10 cellular contexts compared by ENCODE assay signal in genomic region chr4:17512973-17513665, GRCh38. TPM values are rescaled to one million over a fixed set of nuclear protein-coding genes. Genes with fewer than 3 reads are reported as not detected.
A peak's percentile ranks its signal among the peaks of the same experiment; 100 is the strongest.
DNase-seq lines count a peak whose midpoint lies in the region; TF ChIP-seq lines count a peak whose summit lies in the region.
"Had no signal": no experiment of that assay in that cellular context is flagged by ENCODE, and none has a peak within 500 bp of the region (broad histone marks: within the 10 kb centered on the region; RNA-seq: fewer than 3 reads in every experiment).

No MANE protein-coding gene starts in this region.

- H3K36me3 ChIP-seq in endocrine pancreas (ENCODE audit: control insufficient read depth, insufficient read depth, low read length) (no peaks in the 10 kb centered on the region), testis (ENCODE audit: low read depth, missing control alignments) (no peaks in the 10 kb centered on the region)

- peaks cover 13% of the 10 kb centered on the region for H3K27me3 Mint-ChIP-seq in T-helper 2 cell treated with Interferon-gamma antibody and Interleukin-4, amounts not matched to agents 5 μg/mL and 100 μg/mL, for 36 hours (ENCODE audit: low read depth)

- no peak overlapping the region for H3K27ac ChIP-seq in RWPE1
- no peak overlapping the region for H3K27ac ChIP-seq in testis

- POLR2A ChIA-PET in RWPE1 (lab: Yijun Ruan, JAX; ENCODE audit: low non-redundant PET), result no interaction called here

- peak overlapping the region; percentile 27 for H3K4me3 ChIP-seq in endocrine pancreas (ENCODE audit: control insufficient read depth, insufficient read depth, low read length)
- no peak overlapping the region for H3K4me3 ChIP-seq in testis

- H3K9ac ChIP-seq in endocrine pancreas (ENCODE audit: control insufficient read depth, insufficient read depth, low read length), result peak overlapping the region; percentile 83

- no peaks in the 10 kb centered on the region for H3K9me3 Mint-ChIP-seq in T-helper 2 cell treated with Interferon-gamma antibody and Interleukin-4, amounts not matched to agents 5 μg/mL and 100 μg/mL, for 36 hours

- H3K9me3 ChIP-seq in endocrine pancreas (ENCODE audit: control insufficient read depth, low read length) (no peaks in the 10 kb centered on the region), testis (no peaks in the 10 kb centered on the region)

- DNase-seq in T-helper 2 cell treated with Interferon-gamma antibody and Interleukin-4, amounts not matched to agents 5 μg/mL and 100 μg/mL, for 36 hours (ENCODE audit: low spot score), result no peak
- DNase-seq in T-helper 2 cell (no peak), RWPE1 (ENCODE audit: low spot score) (peak; percentile 36), pons (ENCODE audit: low spot score) (peak; percentile 56), glomerular visceral epithelial cell (ENCODE audit: extremely low spot score) (no peak), testis (no peak), HuH-7.5 (ENCODE audit: low spot score) (no peak)
- DNase-seq: NCI-H1048 had no signal

- 81 to 82% methylated on average over 5 of the region's 5 CpGs for WGBS in testis, 2 donors

- H3K27ac Mint-ChIP-seq in T-helper 2 cell treated with Interferon-gamma antibody and Interleukin-4, amounts not matched to agents 5 μg/mL and 100 μg/mL, for 36 hours, result no peak overlapping the region

- peak overlapping the region; percentile 69 for H3K4me3 Mint-ChIP-seq in T-helper 2 cell treated with Interferon-gamma antibody and Interleukin-4, amounts not matched to agents 5 μg/mL and 100 μg/mL, for 36 hours

- H3K4me1 Mint-ChIP-seq in T-helper 2 cell treated with Interferon-gamma antibody and Interleukin-4, amounts not matched to agents 5 μg/mL and 100 μg/mL, for 36 hours (ENCODE audit: low read depth), result peaks cover 20% of the 10 kb centered on the region

- peaks cover 8% of the 10 kb centered on the region for H3K36me3 Mint-ChIP-seq in T-helper 2 cell treated with Interferon-gamma antibody and Interleukin-4, amounts not matched to agents 5 μg/mL and 100 μg/mL, for 36 hours (ENCODE audit: low read depth)

- H3K4me1 ChIP-seq in endocrine pancreas (ENCODE audit: control insufficient read depth, insufficient read depth, low read length), result peaks cover 14% of the 10 kb centered on the region
- H3K4me1 ChIP-seq in testis, result peaks cover 9% of the 10 kb centered on the region

- intact Hi-C loops in testis (cut with DNase I; ENCODE audit: low total_unique reads), result no loop called here

- CTCF ChIA-PET in RWPE1 (lab: Yijun Ruan, JAX), result interaction anchor here (0.7 kb wide), 1 partner anchor 120 kb away, joined by 3 read pairs; no protein-coding TSS in a partner anchor

- TF ChIP-seq CTCF in RWPE1 (conservative IDR thresholded peaks at IDR 0.05; ENCODE audit: low read depth), result no peak
- no peak for TF ChIP-seq CTCF in testis (IDR thresholded peaks at IDR 0.05)

- TF ChIP-seq POLR2A in testis (IDR thresholded peaks at IDR 0.05), result no peak

- H3K27me3 ChIP-seq in endocrine pancreas (ENCODE audit: control insufficient read depth, insufficient read depth, low read length), result no peaks in the 10 kb centered on the region
- H3K27me3 ChIP-seq in testis, result no peaks in the 10 kb centered on the region

RNA-seq across cellular contexts. Expression of gene QDPR, which starts 1.2 kb away (rescaled TPM):
- 10 to 100 TPM; 15.9 to 20.7 TPM for total RNA-seq in testis
- 31.7 TPM for polyA plus RNA-seq in testis (ENCODE audit: insufficient read depth, low read depth, low replicate concordance)

RNA-seq across cellular contexts. Expression of gene CLRN2, which starts 1.8 kb away (rescaled TPM):
- total RNA-seq in testis, result not detected
- not detected for polyA plus RNA-seq in testis (ENCODE audit: insufficient read depth, low read depth, low replicate concordance)
- total RNA-seq: dermis microvascular lymphatic vessel endothelial cell had no signal

Comparison
In these comparisons a context has a peak if more than half of its experiments do, and no peak if none do; other contexts are left out.
1. DNase-seq: peak in RWPE1 (single experiment) and pons (single experiment); none in T-helper 2 cell treated with Interferon-gamma antibody and Interleukin-4, amounts not matched to agents 5 μg/mL and 100 μg/mL, for 36 hours (single experiment), T-helper 2 cell (0 of 5), glomerular visceral epithelial cell (single experiment), testis (single experiment) and HuH-7.5 (single experiment).